15 cellular contexts compared by ENCODE assay signal in the genomic region with DNA sequence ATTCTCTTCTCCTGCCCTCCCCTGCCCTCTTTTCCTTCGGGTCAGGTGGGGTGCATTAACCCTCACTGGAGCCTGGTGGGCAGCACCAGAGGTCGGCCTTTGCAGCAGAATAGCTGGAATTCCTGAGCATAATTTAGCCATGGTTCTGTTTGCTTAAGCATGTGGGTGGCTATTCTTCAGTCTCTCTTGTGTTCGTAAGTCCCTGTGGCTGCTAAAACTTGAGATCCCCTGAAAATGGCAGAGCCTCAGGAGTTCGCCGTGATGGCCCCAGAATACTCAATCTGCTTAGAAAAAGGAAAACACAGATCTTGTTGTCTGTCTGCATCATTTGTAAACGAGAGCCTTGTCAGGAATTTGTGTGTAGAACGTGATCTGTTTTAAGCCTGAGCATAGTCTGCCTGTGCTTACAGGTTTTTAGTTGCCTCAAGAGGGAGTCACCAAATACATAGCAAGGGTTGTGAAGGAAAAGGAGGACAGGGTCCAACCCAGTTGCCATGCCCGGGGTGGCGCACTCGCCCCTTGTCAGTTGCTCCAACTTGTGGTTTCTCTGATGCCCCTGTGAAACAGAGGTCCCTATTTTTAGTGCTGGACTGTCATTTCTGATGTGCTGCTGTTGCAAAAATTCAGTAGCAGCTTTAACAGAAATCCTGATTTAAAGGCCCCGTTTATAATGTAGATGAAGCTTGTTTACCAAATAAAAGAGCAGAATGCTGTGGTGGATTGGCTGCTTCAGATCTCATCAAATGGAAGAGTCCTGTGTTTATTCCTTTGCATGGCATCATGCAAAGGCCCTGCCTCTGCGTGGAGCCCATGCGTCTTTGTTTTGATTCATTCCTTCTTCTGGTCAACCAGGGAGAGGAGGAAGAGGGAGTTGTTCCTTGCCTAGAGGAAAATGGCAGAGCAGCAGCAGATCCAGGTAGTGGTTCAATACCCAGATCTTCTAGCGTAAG.
DNase-seq lines count a peak whose midpoint lies in the region; ATAC-seq, FAIRE-seq and TF ChIP-seq lines count a peak whose summit lies in the region.
"Had no signal": no experiment of that assay in that cellular context is flagged by ENCODE, and none has a peak within 500 bp of the region (broad histone marks: within the 10 kb centered on the region; RNA-seq: fewer than 3 reads in every experiment).

No MANE protein-coding gene starts in this region.

- no peak overlapping the region for H3K9ac ChIP-seq in adipocyte (ENCODE audit: low read length)

- H3K4me3 ChIP-seq in H7 (ENCODE audit: insufficient read depth, low read depth, low read length): no peak overlapping the region
- H3K4me3 ChIP-seq in adipocyte (ENCODE audit: low read length): no peak overlapping the region
- H3K4me3 ChIP-seq: left ventricle myocardium inferior, sigmoid colon, SK-N-MC, uterus had no signal

- no peaks in the 10 kb centered on the region for H3K4me1 ChIP-seq in adipocyte (ENCODE audit: control insufficient read depth, insufficient read depth, low read length)
- H3K4me1 ChIP-seq: uterus had no signal

- FAIRE-seq in H54 (lab: Jason Lieb, UNC): no peak

- no peaks in the 10 kb centered on the region for H3K9me3 ChIP-seq in adipocyte (ENCODE audit: control insufficient read depth, low read length)
- H3K9me3 ChIP-seq: left ventricle myocardium inferior, sigmoid colon, uterus had no signal

- TF ChIP-seq POLR2A in H54 (IDR thresholded peaks at IDR 0.05; ENCODE audit: low read depth, low read length): no peak

- H3K36me3 ChIP-seq in H7 (replicated peaks; ENCODE audit: control insufficient read depth, insufficient read depth, low read length) (no peaks in the 10 kb centered on the region), adipocyte (ENCODE audit: control insufficient read depth, insufficient read depth, low read length, severe bottlenecking) (peaks cover 39% of the 10 kb centered on the region)
- H3K36me3 ChIP-seq: uterus had no signal

- ATAC-seq in GM19455 (IDR thresholded peaks at IDR 0.05; ENCODE audit: unreplicated experiment): no peak

- peaks cover 17% of the 10 kb centered on the region for H3K27me3 ChIP-seq in H7 (ENCODE audit: control insufficient read depth, insufficient read depth, low read length)
- no peaks in the 10 kb centered on the region for H3K27me3 ChIP-seq in adipocyte (replicated peaks; ENCODE audit: control insufficient read depth, insufficient read depth, low read length)
- H3K27me3 ChIP-seq: sigmoid colon, uterus had no signal

- DNase-seq in H7 (peak; percentile 88), adipocyte (ENCODE audit: low read depth) (peak; percentile 44), iPS-NIHi11 (ENCODE audit: low spot score) (peak; percentile 83), pons (ENCODE audit: low spot score) (peak; percentile 53), germinal center (ENCODE audit: low spot score) (no peak), NCI-H1694 (lab: John Stamatoyannopoulos, UW) (no peak), H54 (ENCODE audit: insufficient read length, low spot score) (no peak)
- DNase-seq: activated B cell treated with CpG ODN at 0.5 μM for 24 hours; activated T-cell treated with anti-CD3 and anti-CD28 coated beads, Interleukin-2, amount 50 U/mL, for 24 hours; left ventricle myocardium inferior; NCI-H510A treated with DMSO at 0.1 percent for 48 hours; sigmoid colon; uterus had no signal

Comparison
In these comparisons a context has a peak if more than half of its experiments do, and no peak if none do; other contexts are left out.
1. DNase-seq: peak in H7 (single experiment), adipocyte (single experiment), iPS-NIHi11 (single experiment) and pons (single experiment); none in germinal center (single experiment), NCI-H1694 (single experiment) and H54 (single experiment).